Comparison of ENCODE assay signal across 8 cellular contexts in genomic region chrX:119604778-119605177, GRCh38. TPM values are rescaled to one million over a fixed set of nuclear protein-coding genes. Genes with fewer than 3 reads are reported as not detected.
A peak's percentile ranks its signal among the peaks of the same experiment; 100 is the strongest.
DNase-seq lines count a peak whose midpoint lies in the region; ATAC-seq, FAIRE-seq and TF ChIP-seq lines count a peak whose summit lies in the region.

No MANE protein-coding gene starts in this region.

- peak overlapping the region; percentile 93 for H3K4me3 Mint-ChIP-seq in astrocyte (ENCODE audit: unreplicated experiment)

- H2AFZ ChIP-seq in astrocyte (ENCODE audit: low read depth, low read length) = no peak overlapping the region

- TF ChIP-seq CTCF in AG04449 (IDR thresholded peaks at IDR 0.05; ENCODE audit: insufficient read depth, low read length, missing control alignments) (no peak), HEK293 (tag by site-specific recombination; IDR thresholded peaks at IDR 0.05) (no peak), astrocyte (IDR thresholded peaks at IDR 0.05; ENCODE audit: insufficient read depth, low read depth, low read length) (no peak), lower leg skin (IDR thresholded peaks at IDR 0.05) (no peak)

- CTCF ChIA-PET in AG04449 (lab: Yijun Ruan, JAX) = interaction anchor here (1.7 kb wide), 1 partner anchor 125 kb away, joined by 6 read pairs; no protein-coding TSS in a partner anchor
- CTCF ChIA-PET in HEK293 (lab: Yijun Ruan, JAX) = interaction anchor here (0.7 to 1.2 kb wide), 3 partner anchors 21 to 275 kb away, joined by 3 to 7 read pairs (median 4); no protein-coding TSS in a partner anchor

- no peak for TF ChIP-seq POLR2A in lower leg skin (IDR thresholded peaks at IDR 0.05)

- intact Hi-C loops in lower leg skin (cut with DNase I; ENCODE audit: low total_unique reads) = loop anchor here (5.0 kb wide), 1 partner anchor 132 kb away; no protein-coding TSS in a partner anchor

- POLR2A ChIA-PET in AG04449 (lab: Yijun Ruan, JAX) = no interaction called here
- POLR2A ChIA-PET in HEK293 (lab: Yijun Ruan, JAX) = interaction anchor here (0.7 to 2.7 kb wide), 5 partner anchors 17 to 153 kb away, joined by 3 to 19 read pairs (median 4); partner anchors contain the start of genes SEPTIN6 and SOWAHD

- H3K36me3 ChIP-seq in HEK293 (ENCODE audit: control insufficient read depth in 2 of 2, insufficient read depth in 1 of 2, low read length in 2 of 2) = peaks cover 18 to 20% of the 10 kb centered on the region in 2 experiments; a peak in 2 of 3 replicates
- no peaks in the 10 kb centered on the region for H3K36me3 ChIP-seq in astrocyte (ENCODE audit: insufficient read depth, low read length)
- H3K36me3 ChIP-seq in mesodermal cell (ENCODE audit: control insufficient read depth, insufficient read depth, low read length) = peaks cover 4% of the 10 kb centered on the region

- H3K4me1 ChIP-seq in HEK293 (ENCODE audit: control insufficient read depth, insufficient read depth, low read length) (no peaks in the 10 kb centered on the region), astrocyte (ENCODE audit: insufficient read depth, low read length) (peaks cover 4% of the 10 kb centered on the region), mesodermal cell (ENCODE audit: control insufficient read depth, insufficient read depth, low read length, poor library complexity, severe bottlenecking) (no peaks in the 10 kb centered on the region)

- DNase-seq in AG04449 (ENCODE audit: low read depth, low spot score) = no peak
- DNase-seq in astrocyte (ENCODE audit: low read depth) = no peak
- DNase-seq in DMS79 (lab: John Stamatoyannopoulos, UW) = no peak
- no peak for DNase-seq in SKM-1 (lab: John Stamatoyannopoulos, UW; ENCODE audit: unreplicated experiment)
- DNase-seq in lower leg skin (ENCODE audit: low spot score in 2 of 2) = no peak

- H3K27ac ChIP-seq in HEK293 (ENCODE audit: extremely low read depth, low read depth, low read length) (no peak overlapping the region; the same call in 1 of the 2 replicates), astrocyte (ENCODE audit: low read depth, low read length) (no peak overlapping the region), mesodermal cell (ENCODE audit: low read depth, low read length, severe bottlenecking) (no peak overlapping the region)

- FAIRE-seq in astrocyte (lab: Jason Lieb, UNC) = no peak

- peak overlapping the region; percentile 53 for H3K27ac Mint-ChIP-seq in astrocyte (ENCODE audit: unreplicated experiment)

- peaks cover 27% of the 10 kb centered on the region for H4K20me1 ChIP-seq in astrocyte (ENCODE audit: insufficient read depth, low read length)

- no peaks in the 10 kb centered on the region for H3K9me3 Mint-ChIP-seq in astrocyte (ENCODE audit: unreplicated experiment)

- no peaks in the 10 kb centered on the region for H3K27me3 ChIP-seq in astrocyte (ENCODE audit: insufficient read depth, low read length)

- H3K4me3 ChIP-seq in AG04449 (ENCODE audit: low read depth, low read length) (peak overlapping the region; percentile 89), HEK293 (ENCODE audit: low read depth, low read length) (peak overlapping the region; percentile 69), astrocyte (ENCODE audit: insufficient read depth, low read depth, low read length) (peak overlapping the region; percentile 70), mesodermal cell (ENCODE audit: extremely low read depth, insufficient read depth, low read length, poor library complexity, severe bottlenecking) (peak overlapping the region; percentile 63), lower leg skin (ENCODE audit: low read depth, poor library complexity, severe bottlenecking) (no peak overlapping the region)

- ATAC-seq in GM21381 (IDR thresholded peaks at IDR 0.05; ENCODE audit: unreplicated experiment) = no peak

- H3K27me3 Mint-ChIP-seq in astrocyte (ENCODE audit: low read depth, unreplicated experiment) = no peaks in the 10 kb centered on the region

- peak overlapping the region; percentile 96 for H3K4me2 ChIP-seq in astrocyte (ENCODE audit: low read length)

- WGBS in mesodermal cell (ENCODE audit: insufficient coverage in 2 of 2), 2 experiments = 100% methylated on average over 1 of the region's 9 CpGs; no CpG with 5 or more reads in 1 of the 2 experiments
- 17 to 35% methylated on average over 9 of the region's 9 CpGs for WGBS in lower leg skin, 2 donors

- peaks cover 4% of the 10 kb centered on the region for H3K4me1 Mint-ChIP-seq in astrocyte (ENCODE audit: low read depth, unreplicated experiment)

- H3K9ac ChIP-seq in astrocyte (ENCODE audit: low read length) = peak overlapping the region; percentile 97

- H3K79me2 ChIP-seq in astrocyte (ENCODE audit: insufficient read depth, low read length) = peaks cover 55% of the 10 kb centered on the region

- H3K9me3 ChIP-seq in HEK293 (ENCODE audit: control insufficient read depth, insufficient read depth, low read depth, low read length) (no peaks in the 10 kb centered on the region), astrocyte (ENCODE audit: insufficient read depth, low read depth, low read length) (no peaks in the 10 kb centered on the region), mesodermal cell (ENCODE audit: control insufficient read depth, low read length) (no peaks in the 10 kb centered on the region)

- H3K36me3 Mint-ChIP-seq in astrocyte (ENCODE audit: low read depth, unreplicated experiment) = no peaks in the 10 kb centered on the region

TF ChIP-seq in HEK293, 187 proteins besides CTCF, POLR2A, EP300 and RAD21:
- TF ChIP-seq ZNF629 (tag by site-specific recombination; IDR thresholded peaks at IDR 0.05) (0 out of 2 replicates have a peak, but pooled peaks have one; percentile 18), ZNF398 (tag by site-specific recombination; IDR thresholded peaks at IDR 0.05) (peak; percentile 87), ZNF747 (tag by site-specific recombination; IDR thresholded peaks at IDR 0.05) (no peak), ZNF830 (tag by site-specific recombination; IDR thresholded peaks at IDR 0.05; ENCODE audit: low read depth) (no peak), ZSCAN4 (tag by site-specific recombination; IDR thresholded peaks at IDR 0.05) (0 out of 2 replicates have a peak, but pooled peaks have one; percentile 18), ZNF335 (tag by site-specific recombination; conservative IDR thresholded peaks at IDR 0.05) (0 out of 2 replicates have a peak, but pooled peaks have one; percentile 16), ZNF341 (tag by site-specific recombination; IDR thresholded peaks at IDR 0.05; ENCODE audit: low read depth) (peak; percentile 8; the same call in 1 of the 2 replicates), PATZ1 (tag by site-specific recombination; IDR thresholded peaks at IDR 0.05) (peak; percentile 48)

RNA-seq across cellular contexts. Expression of gene NKRF, which starts 1.4 kb away (rescaled TPM):
- total RNA-seq in astrocyte (10.8 and 11.6 TPM in 2 replicates), lower leg skin (10 to 100 TPM in 2 of 4 donors, 1 to 10 TPM in 2; 8.9 to 16.6 (median 10.4) TPM)
- polyA plus RNA-seq in mesodermal cell (2013, experiment 1 of 2) = 11.2 TPM
- polyA plus RNA-seq in mesodermal cell (2013, experiment 2 of 2) = 12.0 TPM

RNA-seq across cellular contexts. Expression of gene UBE2A, which starts 30.4 kb away (rescaled TPM):
- total RNA-seq in astrocyte (75.9 and 78.9 TPM in 2 replicates), lower leg skin (10 to 100 TPM; 20.6 to 24.4 (median 22.4) TPM)
- polyA plus RNA-seq in mesodermal cell (2013, experiment 1 of 2) = 62.9 TPM
- 66.2 TPM for polyA plus RNA-seq in mesodermal cell (2013, experiment 2 of 2)

RNA-seq across cellular contexts. Expression of gene STEEP1, which starts 39.6 kb away (rescaled TPM):
- total RNA-seq in astrocyte (19.2 and 22.1 TPM in 2 replicates), lower leg skin (10 to 100 TPM; 25.9 to 29.4 (median 27.8) TPM)
- polyA plus RNA-seq in mesodermal cell (2013, experiment 1 of 2) = 15.2 TPM
- 15.0 TPM for polyA plus RNA-seq in mesodermal cell (2013, experiment 2 of 2)
